ENCODE assay signal across 8 cellular contexts in the genomic region with DNA sequence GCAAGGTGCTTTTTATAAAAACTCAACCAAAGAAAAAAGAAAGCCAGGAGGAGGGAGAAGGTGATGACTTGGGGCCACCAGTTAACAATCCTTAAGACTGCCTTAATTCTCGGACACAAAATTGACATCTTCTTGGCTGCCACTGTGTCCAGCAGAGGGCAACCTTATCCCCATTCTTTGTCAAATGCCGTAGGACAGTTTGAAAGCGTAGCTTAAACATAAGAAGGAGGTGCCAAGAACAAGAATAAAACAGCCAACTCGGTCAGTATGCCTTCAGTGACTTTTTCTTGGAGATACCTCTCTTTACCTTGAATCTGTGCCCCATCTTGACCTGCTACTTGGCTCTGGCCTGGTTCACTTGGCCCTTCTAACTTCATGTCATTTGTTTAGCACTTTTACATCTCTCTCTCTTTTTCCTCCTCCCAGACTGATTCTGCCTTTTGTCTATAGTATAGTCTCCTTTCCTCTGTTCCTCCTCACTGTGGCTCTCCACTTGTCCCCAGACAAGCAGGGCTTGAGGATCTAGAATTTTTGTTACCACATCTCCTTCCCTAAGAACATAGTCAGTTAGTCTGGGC.
DNase-seq lines count a peak whose midpoint lies in the region; ATAC-seq and TF ChIP-seq lines count a peak whose summit lies in the region.

No MANE protein-coding gene starts in this region.

- H2AFZ ChIP-seq in PC-3 (ENCODE audit: low read length), result peak overlapping the region; percentile 56

- H3K4me3 ChIP-seq in PC-3 (ENCODE audit: low read length) (no peak overlapping the region), gastrocnemius medialis (no peak overlapping the region), ovary (no peak overlapping the region)

- DNase-seq in ELR (ENCODE audit: low read depth), result peak; percentile 58
- DNase-seq in PC-3, result peak; percentile 78
- peak; percentile 5 for DNase-seq in activated effector memory CD4-positive, alpha-beta T cell treated with Interleukin-2 at 50 U/mL for 16 hours
- peak in 39 of 42 donors; percentile 6 to 78 (median 42) for DNase-seq in head of caudate nucleus
- DNase-seq in gastrocnemius medialis, result peak in 1 of 2 donors; percentile 6
- DNase-seq in ovary, result no peak

- 7 to 16% (median 8%) methylated on average over 4 of the region's 4 CpGs for WGBS in ovary, 3 donors

- H3K4me1 ChIP-seq in PC-3 (ENCODE audit: insufficient read depth, low read length), result peaks cover 15% of the 10 kb centered on the region
- no peaks in the 10 kb centered on the region for H3K4me1 ChIP-seq in gastrocnemius medialis
- no peaks in the 10 kb centered on the region for H3K4me1 ChIP-seq in ovary (ENCODE audit: insufficient read depth)

- H3K27me3 ChIP-seq in PC-3 (ENCODE audit: low read length) (no peaks in the 10 kb centered on the region), gastrocnemius medialis (peaks cover 0 to 3% (median 0%) of the 10 kb centered on the region in 3 donors), ovary (no peaks in the 10 kb centered on the region)

- no peak for TF ChIP-seq EP300 in ovary (IDR thresholded peaks at IDR 0.05)

- no peak overlapping the region for H3K9ac ChIP-seq in PC-3 (ENCODE audit: low read length)

- H3F3A ChIP-seq in PC-3 (ENCODE audit: low read length, unreplicated experiment), result no peaks in the 10 kb centered on the region

- H3K9me3 ChIP-seq in PC-3 (ENCODE audit: low read length), result no peaks in the 10 kb centered on the region
- no peaks in the 10 kb centered on the region for H3K9me3 ChIP-seq in gastrocnemius medialis
- H3K9me3 ChIP-seq in ovary, result no peaks in the 10 kb centered on the region

- H3K36me3 ChIP-seq in PC-3 (ENCODE audit: low read depth, low read length) (no peaks in the 10 kb centered on the region), gastrocnemius medialis (no peaks in the 10 kb centered on the region), ovary (no peaks in the 10 kb centered on the region)

- H3K27ac ChIP-seq in PC-3 (ENCODE audit: low read length) (no peak overlapping the region), gastrocnemius medialis (no peak overlapping the region), ovary (no peak overlapping the region)

- peak overlapping the region; percentile 44 for H3K4me2 ChIP-seq in PC-3 (ENCODE audit: low read length)

- TF ChIP-seq POLR2A in gastrocnemius medialis (IDR thresholded peaks at IDR 0.05), result no peak
- TF ChIP-seq POLR2A in ovary (IDR thresholded peaks at IDR 0.05), result no peak

- H3K9me2 ChIP-seq in PC-3 (replicated peaks; ENCODE audit: low read length), result no peaks in the 10 kb centered on the region

- in situ Hi-C loops in gastrocnemius medialis (cut with MboI; ENCODE audit: low sequenced_read_pairs in 4 of 4), result loop anchor here in 1 of 4 donors (10.0 kb wide), 1 partner anchor 453 kb away; a partner anchor contains a TSS

- CTCF ChIA-PET in PC-3 (lab: Charles Lee), result interaction anchor here (0.5 to 1.0 kb wide), 8 partner anchors 8 to 454 kb away, joined by 3 to 9 read pairs (median 4); no protein-coding TSS in a partner anchor

- intact Hi-C loops in PC-3 (cut with micrococcal nuclease), result loop anchor here (1.0 to 5.0 kb wide), 3 partner anchors 37 to 429 kb away; no protein-coding TSS in a partner anchor
- intact Hi-C loops in head of caudate nucleus (cut with DNase I), result no loop called here
- intact Hi-C loops in gastrocnemius medialis (cut with DNase I; ENCODE audit: low total_unique reads), result loop anchor here (5.0 to 10.0 kb wide), 2 partner anchors 127 to 451 kb away; no protein-coding TSS in a partner anchor
- intact Hi-C loops in ovary (cut with DNase I), result loop anchor here in 1 of 4 donors (10.0 kb wide), 1 partner anchor 453 kb away; a partner anchor contains a TSS

- no TSS peak for BruUV-seq in PC-3 (replicated peaks; lab: Mats Ljungman, UMichigan)

- POLR2A ChIA-PET in PC-3 (lab: Charles Lee; ENCODE audit: unreplicated experiment), result interaction anchor here (0.7 kb wide), 1 partner anchor 455 kb away, joined by 3 read pairs; a partner anchor contains a TSS

- ATAC-seq in HG02642 (IDR thresholded peaks at IDR 0.05; ENCODE audit: poor library complexity, unreplicated experiment) (peak; percentile 70), PC-3 (peak; percentile 77), gastrocnemius medialis (peak; percentile 47 to 53), HG02870 (IDR thresholded peaks at IDR 0.05; ENCODE audit: unreplicated experiment) (no peak)

- peak; percentile 90 for TF ChIP-seq CTCF in PC-3 (conservative IDR thresholded peaks at IDR 0.05; ENCODE audit: low read depth, low read length)
- peak in 4 of 5 experiments; percentile 10 to 60 (median 46) for TF ChIP-seq CTCF in gastrocnemius medialis (IDR thresholded peaks at IDR 0.05 in 4 of 5, conservative IDR thresholded peaks at IDR 0.05 in 1 of 5)
- no peak for TF ChIP-seq CTCF in ovary (IDR thresholded peaks at IDR 0.05)

- H3K79me2 ChIP-seq in PC-3 (ENCODE audit: low read length), result no peaks in the 10 kb centered on the region

- H4K20me1 ChIP-seq in PC-3 (ENCODE audit: low read length), result no peaks in the 10 kb centered on the region

Comparison
In these comparisons a context has a peak if more than half of its experiments do, and no peak if none do; other contexts are left out.
1. DNase-seq: peak in ELR (single experiment), PC-3 (single experiment), activated effector memory CD4-positive, alpha-beta T cell treated with Interleukin-2 at 50 U/mL for 16 hours (single experiment) and head of caudate nucleus (39 of 42); none in ovary (0 of 5).
2. CTCF ChIP-seq: peak in PC-3 (single experiment) and gastrocnemius medialis (4 of 5); none in ovary (0 of 3).